Comparison of ENCODE assay signal across 12 cellular contexts in the genomic region with DNA sequence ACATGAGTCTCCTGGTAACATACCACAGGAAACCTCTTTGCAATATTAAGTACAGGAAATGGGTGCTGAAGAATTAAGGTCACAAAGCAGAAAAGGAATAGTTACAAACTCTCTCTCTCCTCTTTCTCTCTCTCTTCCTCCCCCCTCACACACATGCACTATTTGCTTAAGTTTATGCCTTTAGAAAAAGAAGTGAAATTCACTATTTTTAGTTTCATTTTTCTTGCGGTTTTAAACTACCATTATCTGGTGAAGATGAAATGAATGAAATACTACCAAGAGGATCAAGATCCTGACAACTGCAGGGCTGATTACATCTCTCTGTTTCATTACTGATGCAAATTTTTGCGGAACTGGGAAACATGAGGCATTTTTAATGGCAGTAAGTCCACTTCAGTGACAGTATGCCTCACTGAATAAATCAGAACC.
DNase-seq lines count a peak whose midpoint lies in the region; ATAC-seq, FAIRE-seq and TF ChIP-seq lines count a peak whose summit lies in the region.
"Had no signal": no experiment of that assay in that cellular context is flagged by ENCODE, and none has a peak within 500 bp of the region (broad histone marks: within the 10 kb centered on the region; RNA-seq: fewer than 3 reads in every experiment).

No MANE protein-coding gene starts in this region.

- H3K4me3 Mint-ChIP-seq in GM23338: no peak overlapping the region

- H3K27me3 ChIP-seq in GM23338 (ENCODE audit: insufficient read depth) (no peaks in the 10 kb centered on the region), endocrine pancreas (ENCODE audit: control insufficient read depth, insufficient read depth, low read length) (no peaks in the 10 kb centered on the region), HepG2 (ENCODE audit: control insufficient read depth in 1 of 2, insufficient read depth in 2 of 2, low read length in 2 of 2) (no peaks in the 10 kb centered on the region), ovary (no peaks in the 10 kb centered on the region)

- H3K4me2 ChIP-seq in GM23338 (peak overlapping the region; percentile 64; the same call in 1 of the 2 replicates), HepG2 (ENCODE audit: low read depth, low read length) (no peak overlapping the region)

- H4K20me1 ChIP-seq in GM23338 (replicated peaks; ENCODE audit: insufficient read depth) (no peaks in the 10 kb centered on the region), HepG2 (ENCODE audit: insufficient read depth, low read length) (no peaks in the 10 kb centered on the region)

- DNase-seq in GM23338 (ENCODE audit: low spot score): no peak
- DNase-seq in retina: no peak
- DNase-seq in HepG2 (ENCODE audit: low spot score): no peak
- DNase-seq in ovary: no peak
- DNase-seq in activated CD4-positive, CD25-positive, alpha-beta regulatory T cell (lab: John Stamatoyannopoulos, UW): no peak
- DNase-seq: activated CD4-positive, alpha-beta T cell treated with anti-CD3 and anti-CD28 coated beads for 48 hours; NCI-H2029 had no signal

- H2AFZ ChIP-seq in GM23338 (no peak overlapping the region), HepG2 (ENCODE audit: low read length) (no peak overlapping the region)

- in situ Hi-C loops in HepG2 (cut with HindIII; ENCODE audit: extremely low pct_ligation_motif_present, low pct_unique_long_range_greater_than_20kb): no loop called here

- no peak for TF ChIP-seq RAD21 in HepG2 (CRISPR knock-in tag; IDR thresholded peaks at IDR 0.05)

- no peak for TF ChIP-seq CTCF in GM23338 (conservative IDR thresholded peaks at IDR 0.05; ENCODE audit: low read depth in 2 of 2)
- TF ChIP-seq CTCF in HepG2 (CRISPR knock-in tag; IDR thresholded peaks at IDR 0.05): no peak
- no peak for TF ChIP-seq CTCF in ovary (IDR thresholded peaks at IDR 0.05)

- TF ChIP-seq EP300 in HepG2 (IDR thresholded peaks at IDR 0.05; ENCODE audit: low read depth in 2 of 2, low read length in 2 of 2) (no peak), HepG2 (CRISPR knock-in tag; IDR thresholded peaks at IDR 0.05; ENCODE audit: borderline replicate concordance) (no peak), ovary (IDR thresholded peaks at IDR 0.05) (no peak)

- H3K9ac ChIP-seq in endocrine pancreas (ENCODE audit: control insufficient read depth, insufficient read depth, low read length): no peak overlapping the region
- no peak overlapping the region for H3K9ac ChIP-seq in HepG2 (ENCODE audit: insufficient read depth, low read depth, low read length)

- H3K27ac ChIP-seq in GM23338 (ENCODE audit: low read depth) (peak overlapping the region; percentile 28; the same call in 1 of the 2 replicates), HepG2 (ENCODE audit: extremely low read length, insufficient read depth, low read length) (no peak overlapping the region), ovary (no peak overlapping the region)

- H3K79me2 ChIP-seq in GM23338 (replicated peaks; ENCODE audit: insufficient read depth) (no peaks in the 10 kb centered on the region), HepG2 (ENCODE audit: insufficient read depth, low read length) (no peaks in the 10 kb centered on the region)

- peak; percentile 95 for ATAC-seq in GM18870 (IDR thresholded peaks at IDR 0.05; ENCODE audit: unreplicated experiment)
- ATAC-seq in GM23338: no peak
- peak; percentile 94 for ATAC-seq in HG03558 (IDR thresholded peaks at IDR 0.05; ENCODE audit: extremely low read depth, unreplicated experiment)
- no peak for ATAC-seq in HepG2
- ATAC-seq: sciatic nerve had no signal

- intact Hi-C loops in HepG2 (cut with micrococcal nuclease; ENCODE audit: unreplicated experiment): no loop called here
- intact Hi-C loops in ovary (cut with DNase I): no loop called here

- peaks cover 7% of the 10 kb centered on the region; the same call in 2 of the 3 replicates for H3K36me3 Mint-ChIP-seq in GM23338 (ENCODE audit: low read depth)

- H3K4me1 Mint-ChIP-seq in GM23338: peaks cover 13% of the 10 kb centered on the region; the same call in 2 of the 3 replicates

- no peak overlapping the region for H3K27ac Mint-ChIP-seq in GM23338

- CTCF ChIA-PET in HepG2 (lab: Yijun Ruan, JAX; ENCODE audit: low intra/inter-chr PET ratio, low total read pairs): no interaction called here

- no TSS peak for BruUV-seq in HepG2 (replicated peaks; lab: Mats Ljungman, UMichigan)

- peaks cover under 1% of the 10 kb centered on the region for H3K27me3 Mint-ChIP-seq in GM23338 (ENCODE audit: insufficient read depth, low read depth, poor library complexity)

- no peaks in the 10 kb centered on the region for H3F3A ChIP-seq in GM23338 (replicated peaks; ENCODE audit: low read depth)

- no peaks in the 10 kb centered on the region for H3K9me2 ChIP-seq in GM23338 (ENCODE audit: insufficient read depth)

- H3K36me3 ChIP-seq in GM23338 (ENCODE audit: insufficient read depth) (no peaks in the 10 kb centered on the region), endocrine pancreas (ENCODE audit: control insufficient read depth, insufficient read depth, low read length) (no peaks in the 10 kb centered on the region), HepG2 (replicated peaks in 1 of 2; ENCODE audit: control insufficient read depth in 1 of 2, insufficient read depth in 2 of 2, low read length in 2 of 2) (peaks cover 0 to 13% of the 10 kb centered on the region in 2 experiments; a peak in 1 of 5 replicates), ovary (no peaks in the 10 kb centered on the region)

- H3K4me3 ChIP-seq in GM23338 (no peak overlapping the region), endocrine pancreas (ENCODE audit: control insufficient read depth, insufficient read depth, low read length) (peak overlapping the region; percentile 10), HepG2 (replicated peaks in 1 of 3; ENCODE audit: insufficient read depth in 1 of 3, low read depth in 2 of 3, low read length in 3 of 3) (no peak overlapping the region), ovary (no peak overlapping the region)

- POLR2A ChIA-PET in HepG2 (lab: Yijun Ruan, JAX): no interaction called here

- no peaks in the 10 kb centered on the region for H3K9me3 ChIP-seq in endocrine pancreas (ENCODE audit: control insufficient read depth, low read length)
- no peaks in the 10 kb centered on the region for H3K9me3 ChIP-seq in HepG2 (ENCODE audit: low read length)
- no peaks in the 10 kb centered on the region for H3K9me3 ChIP-seq in ovary

- no peak for FAIRE-seq in HepG2 (lab: Jason Lieb, UNC)
- FAIRE-seq: keratinocyte had no signal

- 95% methylated on average over 2 of the region's 2 CpGs for WGBS in HepG2 (ENCODE audit: low lambda C conversion rate)
- WGBS in ovary, 3 donors: 66 to 75% (median 66%) methylated on average over 2 of the region's 2 CpGs

- TF ChIP-seq POLR2A in HepG2 (IDR thresholded peaks at IDR 0.05; ENCODE audit: insufficient read depth in 1 of 2, low read depth in 2 of 2, low read length in 2 of 2) (no peak), ovary (IDR thresholded peaks at IDR 0.05) (no peak)

- H3K9me3 Mint-ChIP-seq in GM23338: peaks cover 6% of the 10 kb centered on the region; the same call in 2 of the 3 replicates

- H3K4me1 ChIP-seq in GM23338 (ENCODE audit: insufficient read depth) (peaks cover 13% of the 10 kb centered on the region), endocrine pancreas (ENCODE audit: control insufficient read depth, insufficient read depth, low read length) (peaks cover 13% of the 10 kb centered on the region), HepG2 (ENCODE audit: insufficient read depth, low read length) (no peaks in the 10 kb centered on the region), ovary (ENCODE audit: insufficient read depth) (no peaks in the 10 kb centered on the region)

TF ChIP-seq in GM23338, 12 proteins besides CTCF, POLR2A, EP300 and RAD21 (continues in another document):
- no peak for TF ChIP-seq CREB1 (CRISPR knock-in tag; IDR thresholded peaks at IDR 0.05; ENCODE audit: low read depth)
- TF ChIP-seq ZNF114 (CRISPR knock-in tag; IDR thresholded peaks at IDR 0.05): no peak
- TF ChIP-seq JUNB (IDR thresholded peaks at IDR 0.05; ENCODE audit: unreplicated experiment): no peak
- no peak for TF ChIP-seq ZNF331 (CRISPR knock-in tag; IDR thresholded peaks at IDR 0.05; ENCODE audit: low read depth)
- TF ChIP-seq, protein P1, sequence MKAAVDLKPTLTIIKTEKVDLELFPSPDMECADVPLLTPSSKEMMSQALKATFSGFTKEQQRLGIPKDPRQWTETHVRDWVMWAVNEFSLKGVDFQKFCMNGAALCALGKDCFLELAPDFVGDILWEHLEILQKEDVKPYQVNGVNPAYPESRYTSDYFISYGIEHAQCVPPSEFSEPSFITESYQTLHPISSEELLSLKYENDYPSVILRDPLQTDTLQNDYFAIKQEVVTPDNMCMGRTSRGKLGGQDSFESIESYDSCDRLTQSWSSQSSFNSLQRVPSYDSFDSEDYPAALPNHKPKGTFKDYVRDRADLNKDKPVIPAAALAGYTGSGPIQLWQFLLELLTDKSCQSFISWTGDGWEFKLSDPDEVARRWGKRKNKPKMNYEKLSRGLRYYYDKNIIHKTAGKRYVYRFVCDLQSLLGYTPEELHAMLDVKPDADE (IDR thresholded peaks at IDR 0.05): no peak
- TF ChIP-seq POLR2AphosphoS5 (IDR thresholded peaks at IDR 0.05; ENCODE audit: low read depth): no peak
- no peak for TF ChIP-seq STAT1 (IDR thresholded peaks at IDR 0.05; ENCODE audit: unreplicated experiment)

TF ChIP-seq in HepG2, 621 proteins besides CTCF, POLR2A, EP300 and RAD21:
- TF ChIP-seq ZNF263 (CRISPR knock-in tag; IDR thresholded peaks at IDR 0.05): no peak

Comparison
In these comparisons a context has a peak if more than half of its experiments do, and no peak if none do; other contexts are left out.
1. ATAC-seq: peak in GM18870 (single experiment) and HG03558 (single experiment); none in GM23338 (single experiment) and HepG2 (single experiment).